Comparison of ENCODE assay signal across 8 cellular contexts in the genomic region with DNA sequence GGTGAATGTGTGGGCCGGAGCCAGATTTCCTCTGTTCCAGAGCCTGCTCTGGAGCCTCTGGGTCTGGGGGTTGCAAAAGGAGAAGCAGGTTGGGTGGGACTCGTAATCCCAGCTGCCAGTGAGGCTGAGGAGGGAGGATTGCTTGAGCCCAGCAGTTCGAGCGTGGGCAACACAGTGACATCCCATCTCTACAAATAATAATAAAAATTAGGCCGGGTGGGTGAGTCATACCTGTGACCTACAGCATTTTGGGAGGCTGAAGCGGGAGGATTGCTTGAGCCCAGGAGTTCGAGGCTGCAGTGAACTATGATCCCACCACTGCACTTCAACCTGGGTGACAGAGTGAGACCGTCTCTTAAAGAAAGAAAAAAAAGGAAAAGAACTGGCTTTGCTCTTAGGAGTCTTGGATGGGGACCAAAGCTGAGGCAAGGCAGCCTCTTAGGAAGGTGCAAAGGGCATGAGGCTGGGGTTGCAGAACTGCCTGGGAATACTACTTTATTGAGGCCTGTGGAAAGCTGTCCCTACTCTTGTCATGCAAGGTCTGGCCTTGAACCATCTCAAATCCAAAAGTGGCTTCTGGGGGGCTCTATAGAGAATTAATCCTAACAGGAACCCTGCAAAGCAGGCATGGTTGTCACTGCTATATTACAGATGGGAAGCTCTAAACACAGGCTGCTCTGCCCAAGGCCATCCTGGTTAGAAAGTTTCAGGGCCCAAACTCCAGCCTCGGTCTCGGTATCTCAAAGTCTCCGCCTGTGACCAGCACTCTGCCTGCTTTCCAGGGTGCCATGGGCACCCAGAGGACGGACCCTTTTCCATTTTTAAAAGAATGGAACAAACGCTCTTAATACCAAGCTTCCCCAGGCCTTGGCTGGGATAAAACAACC. TPM values are rescaled to one million over a fixed set of nuclear protein-coding genes. Genes with fewer than 3 reads are reported as not detected.
DNase-seq lines count a peak whose midpoint lies in the region; ATAC-seq and TF ChIP-seq lines count a peak whose summit lies in the region.

No MANE protein-coding gene starts in this region.

- H3K4me1 Mint-ChIP-seq in activated CD4-positive, alpha-beta memory T cell treated with anti-CD3 and anti-CD28 coated beads, Interleukin-2, amount 10 ng/mL, durations not matched to agents 7 days and 5 days, result peaks cover 43% of the 10 kb centered on the region

- H3K27ac ChIP-seq in cardiac muscle cell (peak overlapping the region; percentile 95), sigmoid colon (peak overlapping the region; percentile 90 to 97 (median 92))

- peak overlapping the region; percentile 93 for H3K27ac Mint-ChIP-seq in activated CD4-positive, alpha-beta memory T cell treated with anti-CD3 and anti-CD28 coated beads, Interleukin-2, amount 10 ng/mL, durations not matched to agents 7 days and 5 days

- no peak for TF ChIP-seq CTCF in cardiac muscle cell (IDR thresholded peaks at IDR 0.05; ENCODE audit: low read depth, low read length)
- no peak for TF ChIP-seq CTCF in sigmoid colon (IDR thresholded peaks at IDR 0.05)

- peaks cover 24% of the 10 kb centered on the region for H3K36me3 Mint-ChIP-seq in activated CD4-positive, alpha-beta memory T cell treated with anti-CD3 and anti-CD28 coated beads, Interleukin-2, amount 10 ng/mL, durations not matched to agents 7 days and 5 days (ENCODE audit: low read depth)

- TF ChIP-seq POLR2A in sigmoid colon (IDR thresholded peaks at IDR 0.05), result no peak

- TF ChIP-seq EP300 in sigmoid colon (IDR thresholded peaks at IDR 0.05), result no peak

- peak overlapping the region; percentile 97 for H3K4me3 ChIP-seq in cardiac muscle cell
- peak overlapping the region; percentile 73 to 98 (median 87) for H3K4me3 ChIP-seq in sigmoid colon

- 13 to 31% methylated on average over 13 of the region's 13 CpGs for WGBS in sigmoid colon, 2 donors

- peak; percentile 59 for DNase-seq in DMS 273 (lab: John Stamatoyannopoulos, UW; ENCODE audit: unreplicated experiment)
- DNase-seq in DMS 273 treated with DMSO at 0.1 percent for 48 hours (lab: John Stamatoyannopoulos, UW), result no peak
- no peak for DNase-seq in activated CD4-positive, alpha-beta memory T cell treated with anti-CD3 and anti-CD28 coated beads, Interleukin-2, amount 10 ng/mL, durations not matched to agents 7 days and 5 days
- peak in 1 of 2 donors; percentile 10 for DNase-seq in cardiac muscle cell (ENCODE audit: low read depth in 1 of 2, low spot score in 1 of 2)
- no peak for DNase-seq in sigmoid colon
- no peak for DNase-seq in NCI-H1436 treated with DMSO at 0.1 percent for 48 hours (lab: John Stamatoyannopoulos, UW)
- no peak for DNase-seq in stimulated activated CD4-positive, alpha-beta T cell treated with anti-CD3 and anti-CD28 coated beads, Interleukin-4, amount 100 ng/mL, for 4 hours

- CTCF ChIA-PET in activated CD4-positive, alpha-beta memory T cell treated with anti-CD3 and anti-CD28 coated beads, Interleukin-2, amount 10 ng/mL, durations not matched to agents 7 days and 5 days (lab: Charles Lee), result interaction anchor here (0.6 to 7.7 kb wide), 39 partner anchors 9 to 513 kb away, joined by 3 to 178 read pairs (median 5); partner anchors contain the start of genes PLEKHF1, POP4 and URI1

- peaks cover 2% of the 10 kb centered on the region for H3K27me3 Mint-ChIP-seq in activated CD4-positive, alpha-beta memory T cell treated with anti-CD3 and anti-CD28 coated beads, Interleukin-2, amount 10 ng/mL, durations not matched to agents 7 days and 5 days

- peak; percentile 7 for ATAC-seq in HG03139 (IDR thresholded peaks at IDR 0.05; ENCODE audit: unreplicated experiment)

- H3K36me3 ChIP-seq in cardiac muscle cell (no peaks in the 10 kb centered on the region), sigmoid colon (peaks cover 0 to 7% (median 0%) of the 10 kb centered on the region in 4 donors)

- H3K9me3 ChIP-seq in cardiac muscle cell (ENCODE audit: low read depth) (no peaks in the 10 kb centered on the region), sigmoid colon (no peaks in the 10 kb centered on the region)

- peaks cover 23% of the 10 kb centered on the region for H3K4me1 ChIP-seq in cardiac muscle cell (ENCODE audit: low read depth)
- H3K4me1 ChIP-seq in sigmoid colon, result peaks cover 0 to 47% (median 34%) of the 10 kb centered on the region in 4 donors

- peak overlapping the region; percentile 83 for H3K4me3 Mint-ChIP-seq in activated CD4-positive, alpha-beta memory T cell treated with anti-CD3 and anti-CD28 coated beads, Interleukin-2, amount 10 ng/mL, durations not matched to agents 7 days and 5 days

- POLR2A ChIA-PET in activated CD4-positive, alpha-beta memory T cell treated with anti-CD3 and anti-CD28 coated beads, Interleukin-2, amount 10 ng/mL, durations not matched to agents 7 days and 5 days (lab: Charles Lee), result interaction anchor here (0.5 to 6.3 kb wide), 29 partner anchors 9 to 1923 kb away, joined by 3 to 143 read pairs (median 4); partner anchors contain the start of genes PLEKHF1 and POP4

- intact Hi-C loops in sigmoid colon (cut with DNase I), result loop anchor here (1.0 kb wide), 5 partner anchors 22 to 110 kb away; partner anchors contain the start of gene POP4

- H3K27me3 ChIP-seq in cardiac muscle cell, result no peaks in the 10 kb centered on the region
- H3K27me3 ChIP-seq in sigmoid colon, result no peaks in the 10 kb centered on the region

- no peaks in the 10 kb centered on the region for H3K9me3 Mint-ChIP-seq in activated CD4-positive, alpha-beta memory T cell treated with anti-CD3 and anti-CD28 coated beads, Interleukin-2, amount 10 ng/mL, durations not matched to agents 7 days and 5 days

RNA-seq across cellular contexts. Expression of gene C19orf12, which starts 0.9 kb away (rescaled TPM):
- 10 to 100 TPM; 39.2 to 40.7 TPM for total RNA-seq in activated CD4-positive, alpha-beta memory T cell treated with anti-CD3 and anti-CD28 coated beads, Interleukin-2, amount 10 ng/mL, durations not matched to agents 7 days and 5 days
- total RNA-seq in cardiac muscle cell (46.2 and 61.4 TPM in 2 replicates), sigmoid colon (10 to 100 TPM; 32.1 to 36.0 (median 34.2) TPM)
- polyA plus RNA-seq in cardiac muscle cell (46.2 and 54.7 TPM in 2 replicates), sigmoid colon (10 to 100 TPM; 13.2 to 19.1 (median 16.0) TPM)

RNA-seq across cellular contexts. Expression of gene PLEKHF1, which starts 50.7 kb away (rescaled TPM):
- 10 to 100 TPM; 53.1 to 53.9 TPM for total RNA-seq in activated CD4-positive, alpha-beta memory T cell treated with anti-CD3 and anti-CD28 coated beads, Interleukin-2, amount 10 ng/mL, durations not matched to agents 7 days and 5 days
- total RNA-seq in cardiac muscle cell (3.0 and 3.1 TPM in 2 replicates), sigmoid colon (10 to 100 TPM; 19.4 to 34.6 (median 22.6) TPM)
- polyA plus RNA-seq in cardiac muscle cell (0.96 and 2.3 TPM in 2 replicates), sigmoid colon (10 to 100 TPM in 1 of 3 donors, 1 to 10 TPM in 2; 1.2 to 13.0 (median 6.0) TPM)
